Comparison of ENCODE assay signal across 15 cellular contexts in the genomic region with DNA sequence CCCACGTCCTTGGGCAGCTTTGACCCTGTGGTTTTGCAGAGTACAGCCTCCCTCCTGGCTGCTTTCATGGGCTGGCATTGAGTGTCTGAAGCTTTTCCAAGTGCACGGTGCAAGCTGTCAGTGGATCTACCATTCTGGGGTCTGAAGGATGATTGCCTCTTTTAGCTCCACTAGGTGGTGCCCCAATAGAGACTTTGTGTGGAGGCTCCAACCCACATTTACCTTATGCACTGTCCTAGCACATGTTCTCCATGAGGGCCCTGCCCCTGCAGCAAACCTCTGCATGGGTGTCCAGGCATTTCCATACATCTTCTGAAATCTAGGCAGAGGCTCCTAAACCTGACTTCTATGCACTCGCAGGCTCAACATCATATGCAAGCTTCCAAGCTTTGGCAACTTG.
A peak's percentile ranks its signal among the peaks of the same experiment; 100 is the strongest.
DNase-seq lines count a peak whose midpoint lies in the region; FAIRE-seq and TF ChIP-seq lines count a peak whose summit lies in the region.
"Had no signal": no experiment of that assay in that cellular context is flagged by ENCODE, and none has a peak within 500 bp of the region (broad histone marks: within the 10 kb centered on the region; RNA-seq: fewer than 3 reads in every experiment).

No MANE protein-coding gene starts in this region.

- H3K36me3 ChIP-seq in Karpas-422 (ENCODE audit: insufficient read depth, low read length) (no peaks in the 10 kb centered on the region), SU-DHL-6 (ENCODE audit: low read length) (no peaks in the 10 kb centered on the region)

- H2AFZ ChIP-seq in Karpas-422 (ENCODE audit: low read length): no peak overlapping the region
- peak overlapping the region; percentile 16 for H2AFZ ChIP-seq in SU-DHL-6 (ENCODE audit: low read depth, low read length, severe bottlenecking)

- no peak overlapping the region for H3K4me3 ChIP-seq in Karpas-422 (ENCODE audit: low read length)
- H3K4me3 ChIP-seq in SU-DHL-6 (ENCODE audit: insufficient read depth, low read length, poor library complexity, severe bottlenecking): no peak overlapping the region
- H3K4me3 ChIP-seq: body of pancreas had no signal

- H3K9ac ChIP-seq in Karpas-422 (ENCODE audit: low read length) (no peak overlapping the region), SU-DHL-6 (ENCODE audit: low read length) (no peak overlapping the region)

- TF ChIP-seq CTCF in SU-DHL-6 (IDR thresholded peaks at IDR 0.05; ENCODE audit: insufficient read depth, low read length, poor library complexity, severe bottlenecking): no peak

- no peaks in the 10 kb centered on the region for H3K27me3 ChIP-seq in Karpas-422 (ENCODE audit: low read length)
- H3K27me3 ChIP-seq in SU-DHL-6 (ENCODE audit: low read length): no peaks in the 10 kb centered on the region
- H3K27me3 ChIP-seq: body of pancreas had no signal

- H3K79me2 ChIP-seq in Karpas-422 (ENCODE audit: low read length) (no peaks in the 10 kb centered on the region), SU-DHL-6 (ENCODE audit: insufficient read depth, low read length) (no peaks in the 10 kb centered on the region)

- H4K20me1 ChIP-seq in Karpas-422 (ENCODE audit: insufficient read depth, low read depth, low read length): no peaks in the 10 kb centered on the region
- H4K20me1 ChIP-seq in SU-DHL-6 (ENCODE audit: low read depth, low read length): no peaks in the 10 kb centered on the region

- no peaks in the 10 kb centered on the region for H3K9me3 ChIP-seq in Karpas-422 (ENCODE audit: low read length)
- no peaks in the 10 kb centered on the region for H3K9me3 ChIP-seq in SU-DHL-6 (ENCODE audit: insufficient read depth, low read length)
- H3K9me3 ChIP-seq: body of pancreas had no signal

- no peaks in the 10 kb centered on the region for H3K4me1 ChIP-seq in Karpas-422 (ENCODE audit: low read length)
- H3K4me1 ChIP-seq: body of pancreas had no signal

- no peak for FAIRE-seq in GM12892 (lab: Jason Lieb, UNC)
- FAIRE-seq: keratinocyte had no signal

- H3K27ac ChIP-seq in Karpas-422 (ENCODE audit: low read length): no peak overlapping the region
- no peak overlapping the region for H3K27ac ChIP-seq in SU-DHL-6 (ENCODE audit: low read depth, low read length)
- H3K27ac ChIP-seq: body of pancreas had no signal

- H3K4me2 ChIP-seq in Karpas-422 (ENCODE audit: low read depth, low read length, poor library complexity, severe bottlenecking): no peak overlapping the region
- H3K4me2 ChIP-seq in SU-DHL-6 (ENCODE audit: low read depth, low read length, poor library complexity, severe bottlenecking): no peak overlapping the region

- no peaks in the 10 kb centered on the region for H3K9me2 ChIP-seq in Karpas-422 (replicated peaks; ENCODE audit: insufficient read depth, low read length)
- no peaks in the 10 kb centered on the region for H3K9me2 ChIP-seq in SU-DHL-6 (replicated peaks; ENCODE audit: insufficient read depth, low read length)

- DNase-seq in DMS 273 (lab: John Stamatoyannopoulos, UW; ENCODE audit: unreplicated experiment) (peak; percentile 11), DMS 273 treated with DMSO at 0.1 percent for 48 hours (lab: John Stamatoyannopoulos, UW) (no peak), Karpas-422 (peak; percentile 57), islet precursor cell (peak; percentile 52), hepatic stellate cell (ENCODE audit: low spot score) (no peak), GM12892 (ENCODE audit: insufficient read length) (no peak), dedifferentiated amniotic fluid mesenchymal stem cell (ENCODE audit: extremely low spot score) (no peak)
- DNase-seq: 8988T; activated T-cell treated with anti-CD3 and anti-CD28 coated beads, Interleukin-2, amount 50 U/mL, for 1 hour; body of pancreas; NK-92 treated with Interleukin-12 subunit alpha and Interleukin-12 subunit beta, amount 100 ng/mL, for 24 hours; nucleus accumbens; stimulated activated naive B cell treated with anti-CD40 and anti-IgM and Interleukin-4, amounts not matched to agents 10 μg/mL and 1 μg/mL and 100 μg/mL, for 72 hours had no signal

- H3F3A ChIP-seq in SU-DHL-6 (ENCODE audit: insufficient read depth): no peaks in the 10 kb centered on the region

- TF ChIP-seq POLR2A in GM12892 (IDR thresholded peaks at IDR 0.05; ENCODE audit: low read depth, low read length): no peak

Comparison
In these comparisons a context has a peak if more than half of its experiments do, and no peak if none do; other contexts are left out.
1. DNase-seq: peak in DMS 273 (single experiment), Karpas-422 (single experiment) and islet precursor cell (single experiment); none in DMS 273 treated with DMSO at 0.1 percent for 48 hours (single experiment), hepatic stellate cell (single experiment), GM12892 (single experiment) and dedifferentiated amniotic fluid mesenchymal stem cell (single experiment).